Comparison of ENCODE assay signal across 11 cellular contexts in the genomic region with DNA sequence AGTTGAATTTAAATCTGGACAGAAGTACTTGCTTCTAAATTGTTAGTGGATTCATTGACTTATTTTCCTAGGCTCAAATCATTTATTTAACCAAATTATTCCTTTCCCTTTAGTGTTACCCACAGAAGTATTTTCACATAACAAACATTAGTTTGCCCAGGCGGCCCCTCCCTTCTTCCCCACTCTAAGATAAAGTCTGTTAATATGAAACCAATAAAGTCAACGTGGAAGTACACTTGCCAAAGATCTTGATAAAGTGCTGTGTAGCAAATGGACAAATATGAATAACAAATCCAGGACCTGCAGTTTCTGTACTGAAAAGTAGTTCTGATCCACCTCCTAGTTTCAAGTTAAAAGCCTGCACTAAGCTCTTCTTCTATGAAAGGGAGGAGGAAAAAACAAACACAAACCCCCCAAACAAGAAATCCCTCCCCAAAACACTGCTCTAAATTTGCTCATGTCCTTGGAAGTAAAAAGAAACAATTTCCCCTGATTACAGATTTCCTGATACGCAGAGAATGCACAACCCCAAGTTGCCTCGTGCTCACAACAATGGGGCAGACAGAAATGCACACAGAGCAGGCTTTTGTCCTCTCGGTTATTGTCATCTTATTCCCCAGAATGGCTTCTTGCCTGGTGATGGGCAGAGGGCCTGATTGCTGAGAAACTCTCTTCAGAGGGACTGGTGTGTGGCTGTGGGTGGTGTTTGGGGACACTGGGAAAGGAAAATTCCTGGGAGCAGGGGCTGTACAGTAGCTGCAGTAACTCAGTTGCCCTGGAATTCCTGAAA. TPM values are rescaled to one million over a fixed set of nuclear protein-coding genes. Genes with fewer than 3 reads are reported as not detected.
A peak's percentile ranks its signal among the peaks of the same experiment; 100 is the strongest.
DNase-seq lines count a peak whose midpoint lies in the region; ATAC-seq, FAIRE-seq and TF ChIP-seq lines count a peak whose summit lies in the region.
"Had no signal": no experiment of that assay in that cellular context is flagged by ENCODE, and none has a peak within 500 bp of the region (broad histone marks: within the 10 kb centered on the region; RNA-seq: fewer than 3 reads in every experiment).

No MANE protein-coding gene starts in this region.

- peak; percentile 50; the same call in 1 of the 2 replicates for TF ChIP-seq POLR2A in GM12892 (IDR thresholded peaks at IDR 0.05; ENCODE audit: low read depth, low read length)

- H3K9me3 Mint-ChIP-seq in endothelial cell (ENCODE audit: unreplicated experiment): no peaks in the 10 kb centered on the region

- H3K27ac Mint-ChIP-seq in endothelial cell (ENCODE audit: unreplicated experiment): peak overlapping the region; percentile 72

- no peak for FAIRE-seq in GM12892 (lab: Jason Lieb, UNC)

- no peak overlapping the region for H3K4me3 Mint-ChIP-seq in endothelial cell (ENCODE audit: unreplicated experiment)

- peaks cover 17% of the 10 kb centered on the region for H3K4me1 Mint-ChIP-seq in endothelial cell (ENCODE audit: unreplicated experiment)

- ATAC-seq in GM19463 (IDR thresholded peaks at IDR 0.05; ENCODE audit: unreplicated experiment): no peak

- TF ChIP-seq CTCF in endothelial cell (IDR thresholded peaks at IDR 0.05; ENCODE audit: unreplicated experiment): no peak

- H3K36me3 Mint-ChIP-seq in endothelial cell (ENCODE audit: low read depth, unreplicated experiment): no peaks in the 10 kb centered on the region

- no peaks in the 10 kb centered on the region for H3K27me3 Mint-ChIP-seq in endothelial cell (ENCODE audit: unreplicated experiment)

- intact Hi-C loops in posterior cingulate gyrus (cut with DNase I): no loop called here

- in situ Hi-C loops in SK-MEL-5 (cut with HindIII; ENCODE audit: low pct_unique_long_range_greater_than_20kb, low sequenced_read_pairs): no loop called here

- DNase-seq in GM12892 (ENCODE audit: insufficient read length): no peak
- DNase-seq in SK-MEL-5 (ENCODE audit: low read depth, low spot score): peak; percentile 19
- no peak for DNase-seq in endothelial cell (ENCODE audit: low spot score)
- peak in 8 of 10 donors; percentile 20 to 93 (median 56) for DNase-seq in posterior cingulate gyrus
- no peak for DNase-seq in NCI-H2081 (lab: John Stamatoyannopoulos, UW)
- DNase-seq in NCI-H128 (lab: John Stamatoyannopoulos, UW; ENCODE audit: unreplicated experiment): no peak
- no peak for DNase-seq in NCI-H187 (lab: John Stamatoyannopoulos, UW)

RNA-seq across cellular contexts. Expression of a gene that starts 23.2 kb away (rescaled TPM):
- 23,212 TPM for polyA plus RNA-seq in GM12892 (2012; ENCODE audit: missing spikeins)
- total RNA-seq in SK-MEL-5 (2014; rRNA removed; shearing (Covaris generic)): not detected in 2 replicates
- 0.05 TPM in 1 of 2 replicates, not detected in the other for polyA plus RNA-seq in SK-MEL-5 (2015; cell fraction: cytosol; rRNA removed)
- not detected in 2 replicates for polyA plus RNA-seq in SK-MEL-5 (2015; cell fraction: nucleus; rRNA removed)
- total RNA-seq in endothelial cell (ENCODE audit: unreplicated experiment): 3,201 TPM

RNA-seq across cellular contexts. Expression of a gene that starts 46.3 kb away (rescaled TPM):
- 0.17 TPM for polyA plus RNA-seq in GM12892 (2012; ENCODE audit: missing spikeins)
- not detected in 2 replicates for total RNA-seq in SK-MEL-5 (2014; rRNA removed; shearing (Covaris generic))
- polyA plus RNA-seq in SK-MEL-5 (2015; cell fraction: cytosol; rRNA removed): not detected in 2 replicates
- polyA plus RNA-seq in SK-MEL-5 (2015; cell fraction: nucleus; rRNA removed): not detected in 2 replicates
- not detected for total RNA-seq in endothelial cell (ENCODE audit: unreplicated experiment)
- total RNA-seq: dermis microvascular lymphatic vessel endothelial cell; kidney epithelial cell; T-helper 2 cell treated with Interferon-gamma antibody and Interleukin-4, amounts not matched to agents 100 ng/mL and 5 ng/mL, for 36 hours had no signal

Comparison
In these comparisons a context has a peak if more than half of its experiments do, and no peak if none do; other contexts are left out.
1. DNase-seq: peak in SK-MEL-5 (single experiment) and posterior cingulate gyrus (8 of 10); none in GM12892 (single experiment), endothelial cell (single experiment), NCI-H2081 (0 of 2), NCI-H128 (single experiment) and NCI-H187 (0 of 2).
2. RNA of a gene that starts 23.2 kb away (total RNA-seq): 3,201 TPM in endothelial cell (single experiment); not detected in SK-MEL-5; every median in the first group is over 1,000 times any median in the second.